In genomic region chr12:31664038-31664437, GRCh38 we compare ENCODE assay signal across 32 cellular contexts.
"Had no signal": no experiment of that assay in that cellular context is flagged by ENCODE, and none has a peak within 500 bp of the region (broad histone marks: within the 10 kb centered on the region; RNA-seq: fewer than 3 reads in every experiment).

No MANE protein-coding gene starts in this region.

- FAIRE-seq: bronchial epithelial cell, TTC549 had no signal

- H3K36me3 ChIP-seq: Peyer's patch had no signal

- H3K27ac ChIP-seq: KMS-11, Peyer's patch had no signal

- H3K4me1 ChIP-seq: Peyer's patch had no signal

- H3K9ac ChIP-seq: KMS-11 had no signal

- ATAC-seq: activated CD8-positive, alpha-beta T cell treated with anti-CD3 and anti-CD28 coated beads, Interleukin-2, amount 10 ng/mL, durations not matched to agents 7 days and 5 days; activated naive CD8-positive, alpha-beta T cell treated with anti-CD3 and anti-CD28 coated beads, Interleukin-2, amount 50 U/mL, for 24 hours; activated T-cell treated with anti-CD3 and anti-CD28 coated beads, Interleukin-2, amount 50 U/mL, for 4 hours; PC-3; SK-N-SH treated with all-trans-retinoic acid at 6 μM for 48 hours had no signal

- H3K27me3 Mint-ChIP-seq: activated CD4-positive, alpha-beta T cell treated with anti-CD3 and anti-CD28 coated beads, Interleukin-2, amount 10 ng/mL, durations not matched to agents 24 days and 14 days; activated naive CD4-positive, alpha-beta T cell treated with anti-CD3 and anti-CD28 coated beads, Interleukin-2, amount 10 ng/mL, durations not matched to agents 7 days and 5 days; activated naive CD8-positive, alpha-beta T cell; activated naive CD8-positive, alpha-beta T cell treated with anti-CD3 and anti-CD28 coated beads, Interleukin-2, amount 50 U/mL, for 24 hours; brain had no signal

- H3K27me3 ChIP-seq: Peyer's patch had no signal

- H3K27ac Mint-ChIP-seq: activated CD4-positive, alpha-beta T cell treated with anti-CD3 and anti-CD28 coated beads, Interleukin-2, amount 10 ng/mL, durations not matched to agents 24 days and 14 days; activated CD8-positive, alpha-beta T cell treated with anti-CD3 and anti-CD28 coated beads, Interleukin-2, amount 10 ng/mL, durations not matched to agents 7 days and 5 days; activated naive CD4-positive, alpha-beta T cell treated with anti-CD3 and anti-CD28 coated beads, Interleukin-2, amount 10 ng/mL, durations not matched to agents 7 days and 5 days; activated naive CD8-positive, alpha-beta T cell; activated naive CD8-positive, alpha-beta T cell treated with anti-CD3 and anti-CD28 coated beads, Interleukin-2, amount 50 U/mL, for 24 hours had no signal

- DNase-seq: activated CD4-positive, alpha-beta T cell treated with anti-CD3 and anti-CD28 coated beads, Interleukin-2, amount 10 ng/mL, durations not matched to agents 24 days and 14 days; activated CD4-positive, alpha-beta T cell treated with anti-CD3 and anti-CD28 coated beads, Interleukin-2, amount 50 U/mL, for 48 hours; activated CD8-positive, alpha-beta T cell treated with anti-CD3 and anti-CD28 coated beads, Interleukin-2, amount 10 ng/mL, durations not matched to agents 7 days and 5 days; activated effector memory CD4-positive, alpha-beta T cell treated with Interleukin-2 at 50 U/mL for 16 hours; activated naive CD4-positive, alpha-beta T cell treated with anti-CD3 and anti-CD28 coated beads, Interleukin-2, amount 10 ng/mL, durations not matched to agents 7 days and 5 days; activated naive CD8-positive, alpha-beta T cell treated with anti-CD3 and anti-CD28 coated beads, Interleukin-2, amount 50 U/mL, for 24 hours; activated T-cell treated with anti-CD3 and anti-CD28 coated beads, Interleukin-2, amount 50 U/mL, for 4 hours; anterior cingulate cortex; caudate nucleus; cerebellar nuclear complex; MM.1S; NCI-H1092 treated with DMSO at 0.1 percent for 48 hours; NCI-H1417; NCI-H146; NCI-H187; NCI-H2029 treated with DMSO at 0.1 percent for 48 hours; NCI-H2107; NCI-H2171; NCI-H510A; NCI-H69; NCI-H82; PC-3; Peyer's patch; RPMI8226; SIG-M5; T1000 had no signal

- H3K9me3 Mint-ChIP-seq: activated T-cell treated with anti-CD3 and anti-CD28 coated beads, Interleukin-2, amount 50 U/mL, for 4 hours had no signal

- H3K4me3 Mint-ChIP-seq: activated CD4-positive, alpha-beta T cell treated with anti-CD3 and anti-CD28 coated beads, Interleukin-2, amount 10 ng/mL, durations not matched to agents 24 days and 14 days; activated CD8-positive, alpha-beta T cell treated with anti-CD3 and anti-CD28 coated beads, Interleukin-2, amount 10 ng/mL, durations not matched to agents 7 days and 5 days; activated naive CD4-positive, alpha-beta T cell treated with anti-CD3 and anti-CD28 coated beads, Interleukin-2, amount 10 ng/mL, durations not matched to agents 7 days and 5 days; activated naive CD8-positive, alpha-beta T cell; activated naive CD8-positive, alpha-beta T cell treated with anti-CD3 and anti-CD28 coated beads, Interleukin-2, amount 50 U/mL, for 24 hours; activated T-cell treated with anti-CD3 and anti-CD28 coated beads, Interleukin-2, amount 50 U/mL, for 4 hours had no signal

- H3K4me3 ChIP-seq: Peyer's patch had no signal
